ENCODE assay signal across 8 cellular contexts in genomic region chr1:236522937-236523703, GRCh38. TPM values are rescaled to one million over a fixed set of nuclear protein-coding genes. Genes with fewer than 3 reads are reported as not detected.
DNase-seq lines count a peak whose midpoint lies in the region; ATAC-seq and TF ChIP-seq lines count a peak whose summit lies in the region.

No MANE protein-coding gene starts in this region.

- H3K9ac ChIP-seq in rectal smooth muscle tissue (ENCODE audit: low read length): peak overlapping the region; percentile 74

- H3K27ac ChIP-seq in CD4-positive, alpha-beta T cell (ENCODE audit: low read depth, low read length): peak overlapping the region; percentile 85
- H3K27ac ChIP-seq in rectal smooth muscle tissue (ENCODE audit: low read depth, low read length): peak overlapping the region; percentile 78

- H3K27me3 ChIP-seq in CD4-positive, alpha-beta T cell (ENCODE audit: control insufficient read depth, insufficient read depth, low read length): no peaks in the 10 kb centered on the region
- no peaks in the 10 kb centered on the region for H3K27me3 ChIP-seq in rectal smooth muscle tissue (ENCODE audit: control insufficient read depth, insufficient read depth, low read length)

- CTCF ChIA-PET in CD4-positive, alpha-beta T cell (lab: Charles Lee): no interaction called here

- H3K27me3 Mint-ChIP-seq in CD4-positive, alpha-beta T cell: no peaks in the 10 kb centered on the region
- H3K27me3 Mint-ChIP-seq in activated T-helper 17 cell treated with anti-CD3 and anti-CD28 coated beads, Interleukin-2, amount 50 U/mL, for 72 hours: no peaks in the 10 kb centered on the region

- intact Hi-C loops in CD4-positive, alpha-beta T cell (cut with DNase I, micrococcal nuclease): loop anchor here (5.0 to 10.0 kb wide), 5 partner anchors 79 to 274 kb away; partner anchors contain the start of genes ERO1B (in 2 of the 2), HEATR1 (in 2 of the 2) and MTR (in 1 of the 2)
- intact Hi-C loops in left cardiac atrium (cut with DNase I): no loop called here

- peaks cover 6% of the 10 kb centered on the region for H3K4me1 ChIP-seq in rectal smooth muscle tissue (ENCODE audit: control insufficient read depth, insufficient read depth, low read length)

- H3K36me3 Mint-ChIP-seq in CD4-positive, alpha-beta T cell (ENCODE audit: low read depth): peaks cover 37% of the 10 kb centered on the region
- H3K36me3 Mint-ChIP-seq in activated T-helper 17 cell treated with anti-CD3 and anti-CD28 coated beads, Interleukin-2, amount 50 U/mL, for 72 hours (ENCODE audit: low read depth): peaks cover 51% of the 10 kb centered on the region

- no peak for TF ChIP-seq CTCF in CD4-positive, alpha-beta T cell (IDR thresholded peaks at IDR 0.05)
- no peak for TF ChIP-seq CTCF in GM13976 (IDR thresholded peaks at IDR 0.05; ENCODE audit: borderline replicate concordance, control extremely low read depth, extremely low read depth, insufficient read depth, missing control alignments)

- H3K4me3 ChIP-seq in rectal smooth muscle tissue (ENCODE audit: low read length): peak overlapping the region; percentile 97

- no peaks in the 10 kb centered on the region for H3K9me3 ChIP-seq in CD4-positive, alpha-beta T cell (ENCODE audit: control insufficient read depth, low read length)

- peaks cover 6% of the 10 kb centered on the region for H3K36me3 ChIP-seq in rectal smooth muscle tissue (ENCODE audit: control insufficient read depth, insufficient read depth, low read length)

- H3K27ac Mint-ChIP-seq in CD4-positive, alpha-beta T cell: peak overlapping the region; percentile 97
- peak overlapping the region; percentile 99 for H3K27ac Mint-ChIP-seq in activated T-helper 17 cell treated with anti-CD3 and anti-CD28 coated beads, Interleukin-2, amount 50 U/mL, for 72 hours

- POLR2A ChIA-PET in CD4-positive, alpha-beta T cell (lab: Charles Lee): interaction anchor here (0.8 to 1.5 kb wide), 4 partner anchors 8 to 82 kb away, joined by 3 to 6 read pairs (median 4); partner anchors contain the start of gene HEATR1

- H3K4me1 Mint-ChIP-seq in CD4-positive, alpha-beta T cell (ENCODE audit: low read depth): peaks cover 45% of the 10 kb centered on the region
- H3K4me1 Mint-ChIP-seq in activated T-helper 17 cell treated with anti-CD3 and anti-CD28 coated beads, Interleukin-2, amount 50 U/mL, for 72 hours: peaks cover 30% of the 10 kb centered on the region

- H3K9me3 Mint-ChIP-seq in CD4-positive, alpha-beta T cell: no peaks in the 10 kb centered on the region
- H3K9me3 Mint-ChIP-seq in activated T-helper 17 cell treated with anti-CD3 and anti-CD28 coated beads, Interleukin-2, amount 50 U/mL, for 72 hours: no peaks in the 10 kb centered on the region

- no peak for DNase-seq in CD4-positive, alpha-beta T cell
- peak; percentile 33 for DNase-seq in left cardiac atrium
- DNase-seq in activated CD4-positive, CD25-positive, alpha-beta regulatory T cell (lab: John Stamatoyannopoulos, UW): no peak
- DNase-seq in cortex of kidney (lab: John Stamatoyannopoulos, UW): no peak
- DNase-seq in GM13976 (ENCODE audit: low spot score): no peak

- no peak for ATAC-seq in CD4-positive, alpha-beta T cell (ENCODE audit: poor library complexity)
- peak; percentile 11 for ATAC-seq in HG02642 (IDR thresholded peaks at IDR 0.05; ENCODE audit: poor library complexity, unreplicated experiment)
- ATAC-seq in activated T-helper 17 cell treated with anti-CD3 and anti-CD28 coated beads, Interleukin-2, amount 50 U/mL, for 72 hours (replicated peaks): no peak
- ATAC-seq in left cardiac atrium: peak; percentile 41 to 53

- in situ Hi-C loops in GM13976 (cut with MboI; ENCODE audit: low sequenced_read_pairs, unreplicated experiment): no loop called here

- peak overlapping the region; percentile 99 for H3K4me3 Mint-ChIP-seq in CD4-positive, alpha-beta T cell
- H3K4me3 Mint-ChIP-seq in activated T-helper 17 cell treated with anti-CD3 and anti-CD28 coated beads, Interleukin-2, amount 50 U/mL, for 72 hours: peak overlapping the region; percentile 94

RNA-seq across cellular contexts. Expression of gene LGALS8, which starts 0.7 kb away (rescaled TPM):
- 100 to 1,000 TPM; 138 to 144 TPM for total RNA-seq in CD4-positive, alpha-beta T cell
- 100 to 1,000 TPM; 114 to 253 TPM for total RNA-seq in activated T-helper 17 cell treated with anti-CD3 and anti-CD28 coated beads, Interleukin-2, amount 50 U/mL, for 72 hours
- 10 to 100 TPM; 57.8 to 74.9 TPM for total RNA-seq in left cardiac atrium

Comparison
In these comparisons a context has a peak if more than half of its experiments do, and no peak if none do; other contexts are left out.
1. ATAC-seq: peak in HG02642 (single experiment) and left cardiac atrium (2 of 2); none in CD4-positive, alpha-beta T cell (single experiment) and activated T-helper 17 cell treated with anti-CD3 and anti-CD28 coated beads, Interleukin-2, amount 50 U/mL, for 72 hours (single experiment).
2. intact Hi-C loops: an anchor here in CD4-positive, alpha-beta T cell (5.0 to 10.0 kb wide); none called in left cardiac atrium.